Comparison of ENCODE assay signal across 23 cellular contexts in the genomic region with DNA sequence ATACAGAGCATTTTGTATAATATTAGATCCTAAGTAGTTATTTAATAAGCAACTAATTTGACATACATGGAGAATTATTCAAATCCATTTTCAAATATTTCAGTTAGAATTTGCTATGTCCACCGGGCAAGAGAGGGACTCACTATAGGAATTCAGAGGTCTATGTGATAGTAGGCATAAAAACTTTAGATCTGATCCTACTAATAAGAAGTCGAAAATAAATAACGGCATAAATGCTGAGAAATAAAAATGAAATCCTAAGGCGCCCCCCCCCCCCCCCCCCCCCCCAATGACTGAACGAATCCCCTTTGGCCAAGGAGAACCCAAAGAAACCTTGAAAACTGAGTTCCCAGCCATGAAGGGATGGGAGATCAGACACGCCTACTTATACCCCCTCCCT.
"Had no signal": no experiment of that assay in that cellular context is flagged by ENCODE, and none has a peak within 500 bp of the region (broad histone marks: within the 10 kb centered on the region; RNA-seq: fewer than 3 reads in every experiment).

No MANE protein-coding gene starts in this region.

- H3K27ac ChIP-seq: colonic mucosa, epithelial cell of prostate, esophagus squamous epithelium, gastrocnemius medialis, left lung, lower lobe of right lung had no signal

- H3K27me3 ChIP-seq: colonic mucosa, esophagus squamous epithelium, gastrocnemius medialis, heart right ventricle, left lung had no signal

- H3K4me3 ChIP-seq: colonic mucosa, esophagus squamous epithelium, gastrocnemius medialis, heart right ventricle, left lung, lower lobe of right lung, mucosa of descending colon had no signal

- ATAC-seq: effector memory CD8-positive, alpha-beta T cell; esophagus mucosa; gastrocnemius medialis; heart right ventricle; left cardiac atrium; left lung; left ventricle myocardium superior; lower lobe of right lung; mucosa of descending colon had no signal

- H3K9me3 ChIP-seq: colonic mucosa, esophagus squamous epithelium, gastrocnemius medialis, heart right ventricle, left lung, lower lobe of right lung, mucosa of descending colon had no signal

- DNase-seq: colonic mucosa; cortex of kidney; effector CD8-positive, alpha-beta T cell; effector memory CD8-positive, alpha-beta T cell; endodermal cell; erythroblast; esophagus squamous epithelium; foreskin fibroblast; foreskin melanocyte; gastrocnemius medialis; glutamatergic neuron; head of caudate nucleus; heart right ventricle; hippocampal formation; left cardiac atrium; left lung; left ventricle myocardium superior; lower lobe of right lung; mesenchymal stem cell; mucosa of descending colon; naive B cell had no signal

- H3K36me3 ChIP-seq: colonic mucosa, esophagus squamous epithelium, gastrocnemius medialis, heart right ventricle, left lung, lower lobe of right lung had no signal

- H3K4me1 ChIP-seq: colonic mucosa, esophagus squamous epithelium, gastrocnemius medialis, left lung, lower lobe of right lung had no signal
